11 cellular contexts compared by ENCODE assay signal in the genomic region with DNA sequence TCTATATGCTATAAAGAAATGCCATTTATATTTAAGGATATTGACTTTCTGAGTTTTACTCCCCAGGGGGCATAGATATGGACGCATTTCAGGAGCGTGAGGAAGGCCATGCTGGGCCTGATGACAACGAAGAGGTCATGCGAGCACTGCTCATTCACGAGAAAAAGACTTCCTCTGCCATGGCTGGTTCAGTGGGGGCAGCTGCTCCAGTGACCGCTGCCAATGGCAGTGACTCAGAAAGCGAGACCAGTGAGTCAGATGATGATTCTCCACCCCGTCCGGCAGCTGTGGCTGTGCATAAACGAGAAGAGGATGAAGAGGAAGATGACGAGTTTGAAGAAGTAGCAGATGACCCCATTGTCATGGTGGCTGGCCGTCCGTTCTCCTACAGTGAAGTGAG. TPM values are rescaled to one million over a fixed set of nuclear protein-coding genes. Genes with fewer than 3 reads are reported as not detected.
DNase-seq lines count a peak whose midpoint lies in the region; ATAC-seq and TF ChIP-seq lines count a peak whose summit lies in the region.
"Had no signal": no experiment of that assay in that cellular context is flagged by ENCODE, and none has a peak within 500 bp of the region (broad histone marks: within the 10 kb centered on the region; RNA-seq: fewer than 3 reads in every experiment).

No MANE protein-coding gene starts in this region.

- no peak for TF ChIP-seq POLR2A in prostate gland (IDR thresholded peaks at IDR 0.05)

- H3K4me1 ChIP-seq in naive thymus-derived CD4-positive, alpha-beta T cell (ENCODE audit: control insufficient read depth in 2 of 2, insufficient read depth in 2 of 2, low read length in 2 of 2), result no peaks in the 10 kb centered on the region
- no peaks in the 10 kb centered on the region for H3K4me1 ChIP-seq in prostate gland (replicated peaks)

- TF ChIP-seq CTCF in prostate gland (IDR thresholded peaks at IDR 0.05), result no peak

- intact Hi-C loops in naive thymus-derived CD4-positive, alpha-beta T cell (cut with micrococcal nuclease), result no loop called here
- intact Hi-C loops in prostate gland (cut with DNase I), result no loop called here

- no peak overlapping the region for H3K27ac ChIP-seq in naive thymus-derived CD4-positive, alpha-beta T cell (ENCODE audit: low read depth, low read length)
- no peak overlapping the region for H3K27ac ChIP-seq in prostate gland

- H3K36me3 Mint-ChIP-seq in naive thymus-derived CD4-positive, alpha-beta T cell, result peaks cover 3 to 41% (median 22%) of the 10 kb centered on the region in 5 donors

- peak; percentile 72 for DNase-seq in non-pigmented ciliary epithelial cell (ENCODE audit: low read depth)
- no peak for DNase-seq in naive thymus-derived CD4-positive, alpha-beta T cell
- no peak for DNase-seq in NCI-H82 treated with DMSO at 0.1 percent for 48 hours (lab: John Stamatoyannopoulos, UW; ENCODE audit: unreplicated experiment)
- no peak for DNase-seq in activated CD4-positive, alpha-beta T cell treated with anti-CD3 and anti-CD28 coated beads for 1 hour
- DNase-seq in prostate gland (ENCODE audit: low spot score), result no peak
- DNase-seq: stimulated activated CD4-positive, alpha-beta T cell treated with anti-CD3 and anti-CD28 coated beads, Interleukin-4, amount 100 ng/mL, for 4 hours had no signal

- no peaks in the 10 kb centered on the region for H3K27me3 Mint-ChIP-seq in naive thymus-derived CD4-positive, alpha-beta T cell
- H3K27me3 Mint-ChIP-seq: central memory CD8-positive, alpha-beta T cell had no signal

- H3K27ac Mint-ChIP-seq in naive thymus-derived CD4-positive, alpha-beta T cell, result peak overlapping the region in 1 of 9 donors; percentile 40

- ATAC-seq in GM18867 (IDR thresholded peaks at IDR 0.05; ENCODE audit: unreplicated experiment), result peak; percentile 95
- ATAC-seq in HG02798 (IDR thresholded peaks at IDR 0.05; ENCODE audit: poor library complexity, unreplicated experiment), result peak; percentile 95
- no peak for ATAC-seq in naive thymus-derived CD4-positive, alpha-beta T cell
- ATAC-seq: K562 had no signal

- no peaks in the 10 kb centered on the region for H3K27me3 ChIP-seq in naive thymus-derived CD4-positive, alpha-beta T cell (ENCODE audit: control insufficient read depth in 2 of 2, insufficient read depth in 2 of 2, low read length in 2 of 2)
- no peaks in the 10 kb centered on the region for H3K27me3 ChIP-seq in prostate gland (replicated peaks; ENCODE audit: insufficient read depth)

- peaks cover 0 to 4% (median 0%) of the 10 kb centered on the region in 7 donors for H3K4me1 Mint-ChIP-seq in naive thymus-derived CD4-positive, alpha-beta T cell

- H3K4me3 Mint-ChIP-seq in naive thymus-derived CD4-positive, alpha-beta T cell, result no peak overlapping the region
- H3K4me3 Mint-ChIP-seq: central memory CD8-positive, alpha-beta T cell had no signal

- no peaks in the 10 kb centered on the region for H3K9me3 ChIP-seq in naive thymus-derived CD4-positive, alpha-beta T cell (ENCODE audit: control insufficient read depth in 2 of 3, low read length in 3 of 3)
- no peaks in the 10 kb centered on the region for H3K9me3 ChIP-seq in prostate gland

- peaks cover 0 to 29% (median 4%) of the 10 kb centered on the region in 3 experiments for H3K36me3 ChIP-seq in naive thymus-derived CD4-positive, alpha-beta T cell (ENCODE audit: control insufficient read depth in 2 of 3, insufficient read depth in 3 of 3, low read length in 3 of 3)
- H3K36me3 ChIP-seq in prostate gland, result no peaks in the 10 kb centered on the region

- 90% methylated on average over 13 of the region's 13 CpGs for WGBS in prostate gland

- H3K9me3 Mint-ChIP-seq in naive thymus-derived CD4-positive, alpha-beta T cell, result no peaks in the 10 kb centered on the region
- H3K9me3 Mint-ChIP-seq: central memory CD8-positive, alpha-beta T cell had no signal

- CTCF ChIA-PET in naive thymus-derived CD4-positive, alpha-beta T cell (lab: Charles Lee), result interaction anchor here (0.6 to 1.0 kb wide), 2 partner anchors 12 to 14 kb away, joined by 3 read pairs; no protein-coding TSS in a partner anchor

- H3K4me3 ChIP-seq in naive thymus-derived CD4-positive, alpha-beta T cell (ENCODE audit: low read length), result no peak overlapping the region
- H3K4me3 ChIP-seq in prostate gland, result no peak overlapping the region
- H3K4me3 ChIP-seq: K562 had no signal

- POLR2A ChIA-PET in naive thymus-derived CD4-positive, alpha-beta T cell (lab: Charles Lee), result no interaction called here

TF ChIP-seq in PFSK-1, 5 proteins besides CTCF, POLR2A, EP300 and RAD21:
- TF ChIP-seq POLR2AphosphoS5 (IDR thresholded peaks at IDR 0.05; ENCODE audit: low read depth, low read length), result no peak
- no peak for TF ChIP-seq TAF1 (IDR thresholded peaks at IDR 0.05; ENCODE audit: borderline replicate concordance, insufficient read depth, low read length)
- peak; percentile 61 for TF ChIP-seq FOXP2 (optimal IDR thresholded peaks at IDR 0.05; ENCODE audit: borderline replicate concordance, extremely low read depth, extremely low read length, insufficient read depth)
- TF ChIP-seq SIN3A (IDR thresholded peaks at IDR 0.05; ENCODE audit: borderline replicate concordance, insufficient read depth, low read length), result no peak
- TF ChIP-seq, protein P1, sequence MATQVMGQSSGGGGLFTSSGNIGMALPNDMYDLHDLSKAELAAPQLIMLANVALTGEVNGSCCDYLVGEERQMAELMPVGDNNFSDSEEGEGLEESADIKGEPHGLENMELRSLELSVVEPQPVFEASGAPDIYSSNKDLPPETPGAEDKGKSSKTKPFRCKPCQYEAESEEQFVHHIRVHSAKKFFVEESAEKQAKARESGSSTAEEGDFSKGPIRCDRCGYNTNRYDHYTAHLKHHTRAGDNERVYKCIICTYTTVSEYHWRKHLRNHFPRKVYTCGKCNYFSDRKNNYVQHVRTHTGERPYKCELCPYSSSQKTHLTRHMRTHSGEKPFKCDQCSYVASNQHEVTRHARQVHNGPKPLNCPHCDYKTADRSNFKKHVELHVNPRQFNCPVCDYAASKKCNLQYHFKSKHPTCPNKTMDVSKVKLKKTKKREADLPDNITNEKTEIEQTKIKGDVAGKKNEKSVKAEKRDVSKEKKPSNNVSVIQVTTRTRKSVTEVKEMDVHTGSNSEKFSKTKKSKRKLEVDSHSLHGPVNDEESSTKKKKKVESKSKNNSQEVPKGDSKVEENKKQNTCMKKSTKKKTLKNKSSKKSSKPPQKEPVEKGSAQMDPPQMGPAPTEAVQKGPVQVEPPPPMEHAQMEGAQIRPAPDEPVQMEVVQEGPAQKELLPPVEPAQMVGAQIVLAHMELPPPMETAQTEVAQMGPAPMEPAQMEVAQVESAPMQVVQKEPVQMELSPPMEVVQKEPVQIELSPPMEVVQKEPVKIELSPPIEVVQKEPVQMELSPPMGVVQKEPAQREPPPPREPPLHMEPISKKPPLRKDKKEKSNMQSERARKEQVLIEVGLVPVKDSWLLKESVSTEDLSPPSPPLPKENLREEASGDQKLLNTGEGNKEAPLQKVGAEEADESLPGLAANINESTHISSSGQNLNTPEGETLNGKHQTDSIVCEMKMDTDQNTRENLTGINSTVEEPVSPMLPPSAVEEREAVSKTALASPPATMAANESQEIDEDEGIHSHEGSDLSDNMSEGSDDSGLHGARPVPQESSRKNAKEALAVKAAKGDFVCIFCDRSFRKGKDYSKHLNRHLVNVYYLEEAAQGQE (IDR thresholded peaks at IDR 0.05; ENCODE audit: insufficient read depth in 1 of 2, low read depth in 2 of 2, low read length in 2 of 2), result no peak

RNA-seq across cellular contexts. Expression of gene GTF2E1, which starts 38.4 kb away (rescaled TPM):
- polyA plus RNA-seq in PFSK-1 (2012; ENCODE audit: insufficient read length, low read depth), result 2.2 TPM
- total RNA-seq in naive thymus-derived CD4-positive, alpha-beta T cell, result 10 to 100 TPM in 4 of 5 experiments, 1 to 10 TPM in 1; 8.4 to 27.3 (median 25.3) TPM
- 10 to 100 TPM in 1 of 2 donors, 1 to 10 TPM in 1; 8.7 to 13.8 TPM for polyA plus RNA-seq in naive thymus-derived CD4-positive, alpha-beta T cell
- 10 to 100 TPM; 15.3 to 17.5 TPM for total RNA-seq in prostate gland

RNA-seq across cellular contexts. Expression of gene RABL3, which starts 38.7 kb away (rescaled TPM):
- 8.1 TPM for polyA plus RNA-seq in PFSK-1 (2012; ENCODE audit: insufficient read length, low read depth)
- 10 to 100 TPM; 15.4 to 30.3 (median 23.0) TPM for total RNA-seq in naive thymus-derived CD4-positive, alpha-beta T cell
- 10 to 100 TPM; 30.2 to 40.6 TPM for polyA plus RNA-seq in naive thymus-derived CD4-positive, alpha-beta T cell
- total RNA-seq in prostate gland, result 10 to 100 TPM; 13.5 to 24.2 TPM
